11 cellular contexts compared by ENCODE assay signal in genomic region chr15:35308802-35309201, GRCh38.
DNase-seq lines count a peak whose midpoint lies in the region; ATAC-seq and TF ChIP-seq lines count a peak whose summit lies in the region.
"Had no signal": no experiment of that assay in that cellular context is flagged by ENCODE, and none has a peak within 500 bp of the region (broad histone marks: within the 10 kb centered on the region; RNA-seq: fewer than 3 reads in every experiment).

No MANE protein-coding gene starts in this region.

- no peaks in the 10 kb centered on the region for H3K9me3 ChIP-seq in spleen

- H3K4me3 ChIP-seq in spleen: no peak overlapping the region

- H3K36me3 ChIP-seq in spleen: no peaks in the 10 kb centered on the region

- no peak for TF ChIP-seq CTCF in spleen (IDR thresholded peaks at IDR 0.05 in 8 of 11, conservative IDR thresholded peaks at IDR 0.05 in 3 of 11)

- H3K27ac ChIP-seq in epithelial cell of prostate (peak overlapping the region; percentile 26), spleen (peak overlapping the region in 1 of 8 donors; percentile 12)

- WGBS in spleen, 5 donors: 57 to 88% (median 77%) methylated on average over 2 of the region's 2 CpGs

- no peaks in the 10 kb centered on the region for H3K27me3 ChIP-seq in spleen (replicated peaks in 1 of 7)

- no peak for TF ChIP-seq POLR2A in spleen (IDR thresholded peaks at IDR 0.05)

- DNase-seq in AG08396 (ENCODE audit: low spot score) (peak; percentile 49), LoVo (ENCODE audit: low spot score) (peak; percentile 8), epithelial cell of prostate (ENCODE audit: low read depth, low spot score) (no peak), mucosa of gallbladder (ENCODE audit: low spot score) (peak; percentile 16), midbrain (lab: John Stamatoyannopoulos, UW) (no peak), spleen (no peak), SIG-M5 treated with dmso at 0.1 percent for 504 hours (lab: John Stamatoyannopoulos, UW; ENCODE audit: unreplicated experiment) (no peak)
- DNase-seq: activated naive CD4-positive, alpha-beta T cell treated with anti-CD3 and anti-CD28 coated beads, Interleukin-2, amount 50 U/mL, for 16 hours; Calu3; kidney had no signal

- no peak for ATAC-seq in GM18498 (IDR thresholded peaks at IDR 0.05; ENCODE audit: unreplicated experiment)

- H3K4me1 ChIP-seq in spleen: no peaks in the 10 kb centered on the region

- intact Hi-C loops in spleen (cut with DNase I; ENCODE audit: low total_unique reads): no loop called here

Comparison
In these comparisons a context has a peak if more than half of its experiments do, and no peak if none do; other contexts are left out.
1. DNase-seq: peak in AG08396 (single experiment), LoVo (single experiment) and mucosa of gallbladder (single experiment); none in epithelial cell of prostate (single experiment), midbrain (single experiment), spleen (single experiment) and SIG-M5 treated with dmso at 0.1 percent for 504 hours (single experiment).